17 cellular contexts compared by ENCODE assay signal in genomic region chr1:116435806-116436486, GRCh38.
"Had no signal": no experiment of that assay in that cellular context is flagged by ENCODE, and none has a peak within 500 bp of the region (broad histone marks: within the 10 kb centered on the region; RNA-seq: fewer than 3 reads in every experiment).

No MANE protein-coding gene starts in this region.

- H3K36me3 Mint-ChIP-seq: activated naive CD8-positive, alpha-beta T cell had no signal

- H3K9me3 Mint-ChIP-seq: nephron progenitor cell; T-helper 1 cell treated with Interleukin-12 subunit alpha and Interleukin-12 subunit beta and Interleukin-4 antibody, amounts not matched to agents 30 μg/mL and 1 μg/mL, for 36 hours had no signal

- H3K27ac ChIP-seq: brain microvascular endothelial cell, right atrium auricular region, transverse colon had no signal

- H3K27me3 Mint-ChIP-seq: activated naive CD8-positive, alpha-beta T cell had no signal

- H3K36me3 ChIP-seq: brain microvascular endothelial cell, right atrium auricular region, transverse colon had no signal

- H3K27me3 ChIP-seq: brain microvascular endothelial cell, right atrium auricular region, transverse colon had no signal

- DNase-seq: activated CD4-positive, alpha-beta T cell treated with anti-CD3 and anti-CD28 coated beads for 48 hours; activated CD8-positive, alpha-beta memory T cell treated with anti-CD3 and anti-CD28 coated beads for 24 hours; activated effector memory CD4-positive, alpha-beta T cell treated with Interleukin-2 at 50 U/mL for 16 hours; activated T-cell treated with anti-CD3 and anti-CD28 coated beads for 4 hours; anterior cingulate cortex; brain microvascular endothelial cell; cerebellar nuclear complex; effector memory CD4-positive, alpha-beta T cell; foreskin melanocyte; mesendoderm; nephron progenitor cell; occipital lobe; stimulated activated CD4-positive, alpha-beta T cell treated with anti-CD3 and anti-CD28 coated beads, Interleukin-2, amount 100 ng/mL, for 48 hours; transverse colon had no signal

- H3K9me3 ChIP-seq: right atrium auricular region, transverse colon had no signal

- H3K27ac Mint-ChIP-seq: activated naive CD8-positive, alpha-beta T cell; nephron progenitor cell; T-helper 1 cell treated with Interleukin-12 subunit alpha and Interleukin-12 subunit beta and Interleukin-4 antibody, amounts not matched to agents 30 μg/mL and 1 μg/mL, for 36 hours had no signal

- H3K4me3 ChIP-seq: right atrium auricular region, transverse colon had no signal

- H3K4me3 Mint-ChIP-seq: activated naive CD8-positive, alpha-beta T cell; nephron progenitor cell; T-helper 1 cell treated with Interleukin-12 subunit alpha and Interleukin-12 subunit beta and Interleukin-4 antibody, amounts not matched to agents 30 μg/mL and 1 μg/mL, for 36 hours had no signal
